ENCODE assay signal across 11 cellular contexts in the genomic region with DNA sequence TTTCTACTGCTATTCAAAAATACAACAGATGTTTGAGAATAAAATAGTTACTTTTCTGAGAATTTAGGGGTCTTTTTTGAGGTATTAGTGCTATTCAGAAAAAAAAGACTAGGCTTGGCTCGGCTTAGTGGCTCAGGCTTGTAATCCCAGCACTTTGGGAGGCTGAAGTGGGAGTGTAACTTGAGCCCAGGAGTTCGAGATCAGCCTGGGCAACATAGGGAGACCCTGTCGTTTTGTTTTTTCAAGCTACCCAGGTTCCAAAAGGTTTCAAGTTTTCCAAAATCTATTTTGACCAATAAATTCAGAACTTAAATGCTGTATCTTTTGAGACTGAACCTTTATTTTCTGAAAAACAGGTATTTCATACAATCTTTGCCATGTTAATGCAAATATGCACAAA. TPM values are rescaled to one million over a fixed set of nuclear protein-coding genes. Genes with fewer than 3 reads are reported as not detected.
DNase-seq lines count a peak whose midpoint lies in the region; ATAC-seq and TF ChIP-seq lines count a peak whose summit lies in the region.
"Had no signal": no experiment of that assay in that cellular context is flagged by ENCODE, and none has a peak within 500 bp of the region (broad histone marks: within the 10 kb centered on the region; RNA-seq: fewer than 3 reads in every experiment).

No MANE protein-coding gene starts in this region.

- H3K27ac ChIP-seq in BLaER1, result 0 out of 2 replicates have a peak overlapping the region, but pooled peaks have one; percentile 27
- H3K27ac ChIP-seq in HUES6 (ENCODE audit: low read depth, low read length), result peak overlapping the region; percentile 85

- 0 out of 2 replicates have a peak overlapping the region, but pooled peaks have one; percentile 14 for H3K4me2 ChIP-seq in BLaER1

- ATAC-seq in HG03025 (IDR thresholded peaks at IDR 0.05; ENCODE audit: low FRiP score, unreplicated experiment), result no peak

- TF ChIP-seq CTCF in mesothelial cell of epicardium (IDR thresholded peaks at IDR 0.05; ENCODE audit: unreplicated experiment) (no peak), GM10266 (IDR thresholded peaks at IDR 0.05; ENCODE audit: control insufficient read depth, insufficient read depth, low read depth, missing control alignments) (no peak)

- peaks cover 17% of the 10 kb centered on the region for H4K20me1 ChIP-seq in BLaER1

- H3K9me3 Mint-ChIP-seq in mesothelial cell of epicardium, result no peaks in the 10 kb centered on the region

- peaks cover 21% of the 10 kb centered on the region for H3K4me1 Mint-ChIP-seq in mesothelial cell of epicardium

- peaks cover 35% of the 10 kb centered on the region for H3K36me3 ChIP-seq in BLaER1
- peaks cover 25% of the 10 kb centered on the region for H3K36me3 ChIP-seq in HUES6 (ENCODE audit: control insufficient read depth, insufficient read depth, low read length)
- H3K36me3 ChIP-seq in adipocyte (ENCODE audit: control insufficient read depth, insufficient read depth, low read length, severe bottlenecking), result peaks cover 25% of the 10 kb centered on the region

- H3K27me3 ChIP-seq in BLaER1 (no peaks in the 10 kb centered on the region), HUES6 (ENCODE audit: control insufficient read depth, insufficient read depth, low read length) (no peaks in the 10 kb centered on the region), adipocyte (replicated peaks; ENCODE audit: control insufficient read depth, insufficient read depth, low read length) (no peaks in the 10 kb centered on the region)
- H3K27me3 ChIP-seq: sigmoid colon had no signal

- DNase-seq in adipocyte (ENCODE audit: low read depth), result peak; percentile 13
- DNase-seq in mesothelial cell of epicardium (ENCODE audit: low spot score in 2 of 2, unreplicated experiment in 2 of 2), result no peak
- no peak for DNase-seq in NCI-H1092 (lab: John Stamatoyannopoulos, UW)
- no peak for DNase-seq in GM10266 (ENCODE audit: extremely low spot score)
- no peak for DNase-seq in MV-4-11 (lab: John Stamatoyannopoulos, UW)
- DNase-seq: NCI-H1694, sigmoid colon, T1000 had no signal

- H3K4me3 Mint-ChIP-seq in mesothelial cell of epicardium, result no peak overlapping the region

- H3K4me1 ChIP-seq in BLaER1 (peaks cover 38% of the 10 kb centered on the region), HUES6 (ENCODE audit: control insufficient read depth, insufficient read depth, low read length) (peaks cover 51% of the 10 kb centered on the region), adipocyte (ENCODE audit: control insufficient read depth, insufficient read depth, low read length) (peaks cover 42% of the 10 kb centered on the region)

- H3K9me3 ChIP-seq in BLaER1 (peaks cover 5% of the 10 kb centered on the region; the same call in 1 of the 2 replicates), HUES6 (ENCODE audit: control insufficient read depth, insufficient read depth, low read depth, low read length) (no peaks in the 10 kb centered on the region), adipocyte (ENCODE audit: control insufficient read depth, low read length) (no peaks in the 10 kb centered on the region)
- H3K9me3 ChIP-seq: sigmoid colon had no signal

- peak overlapping the region; percentile 69 for H3K27ac Mint-ChIP-seq in mesothelial cell of epicardium

- no peak overlapping the region for H3K4me3 ChIP-seq in BLaER1
- H3K4me3 ChIP-seq in HUES6 (ENCODE audit: low read depth, low read length), result peak overlapping the region; percentile 23; the same call in 1 of the 2 replicates
- peak overlapping the region; percentile 48 for H3K4me3 ChIP-seq in adipocyte (ENCODE audit: low read length)
- H3K4me3 ChIP-seq: sigmoid colon had no signal

- H3K36me3 Mint-ChIP-seq in mesothelial cell of epicardium, result peaks cover 16% of the 10 kb centered on the region

- H3K27me3 Mint-ChIP-seq in mesothelial cell of epicardium (ENCODE audit: low read depth), result no peaks in the 10 kb centered on the region

- H3K9ac ChIP-seq in BLaER1, result peak overlapping the region; percentile 1; the same call in 1 of the 2 replicates
- H3K9ac ChIP-seq in HUES6 (ENCODE audit: low read length), result peak overlapping the region; percentile 21
- H3K9ac ChIP-seq in adipocyte (ENCODE audit: low read length), result peak overlapping the region; percentile 71

RNA-seq across cellular contexts. Expression of a gene that starts 3.2 kb away (rescaled TPM):
- 124 to 130 TPM (median 124 TPM) in 3 replicates for total RNA-seq in mesothelial cell of epicardium

RNA-seq across cellular contexts. Expression of a gene that starts 14.4 kb away (rescaled TPM):
- total RNA-seq in mesothelial cell of epicardium, result 1,664 to 1,782 TPM (median 1,739 TPM) in 3 replicates

Comparison
In these comparisons a context has a peak if more than half of its experiments do, and no peak if none do; other contexts are left out.
1. H3K9ac ChIP-seq: peak in every context shown above with its lines; median percentile 71 in adipocyte; 21 in HUES6; 1 in BLaER1.